8 cellular contexts compared by ENCODE assay signal in genomic region chr10:42782446-42783180, GRCh38.
DNase-seq lines count a peak whose midpoint lies in the region; ATAC-seq and TF ChIP-seq lines count a peak whose summit lies in the region.

A gene with protein sequence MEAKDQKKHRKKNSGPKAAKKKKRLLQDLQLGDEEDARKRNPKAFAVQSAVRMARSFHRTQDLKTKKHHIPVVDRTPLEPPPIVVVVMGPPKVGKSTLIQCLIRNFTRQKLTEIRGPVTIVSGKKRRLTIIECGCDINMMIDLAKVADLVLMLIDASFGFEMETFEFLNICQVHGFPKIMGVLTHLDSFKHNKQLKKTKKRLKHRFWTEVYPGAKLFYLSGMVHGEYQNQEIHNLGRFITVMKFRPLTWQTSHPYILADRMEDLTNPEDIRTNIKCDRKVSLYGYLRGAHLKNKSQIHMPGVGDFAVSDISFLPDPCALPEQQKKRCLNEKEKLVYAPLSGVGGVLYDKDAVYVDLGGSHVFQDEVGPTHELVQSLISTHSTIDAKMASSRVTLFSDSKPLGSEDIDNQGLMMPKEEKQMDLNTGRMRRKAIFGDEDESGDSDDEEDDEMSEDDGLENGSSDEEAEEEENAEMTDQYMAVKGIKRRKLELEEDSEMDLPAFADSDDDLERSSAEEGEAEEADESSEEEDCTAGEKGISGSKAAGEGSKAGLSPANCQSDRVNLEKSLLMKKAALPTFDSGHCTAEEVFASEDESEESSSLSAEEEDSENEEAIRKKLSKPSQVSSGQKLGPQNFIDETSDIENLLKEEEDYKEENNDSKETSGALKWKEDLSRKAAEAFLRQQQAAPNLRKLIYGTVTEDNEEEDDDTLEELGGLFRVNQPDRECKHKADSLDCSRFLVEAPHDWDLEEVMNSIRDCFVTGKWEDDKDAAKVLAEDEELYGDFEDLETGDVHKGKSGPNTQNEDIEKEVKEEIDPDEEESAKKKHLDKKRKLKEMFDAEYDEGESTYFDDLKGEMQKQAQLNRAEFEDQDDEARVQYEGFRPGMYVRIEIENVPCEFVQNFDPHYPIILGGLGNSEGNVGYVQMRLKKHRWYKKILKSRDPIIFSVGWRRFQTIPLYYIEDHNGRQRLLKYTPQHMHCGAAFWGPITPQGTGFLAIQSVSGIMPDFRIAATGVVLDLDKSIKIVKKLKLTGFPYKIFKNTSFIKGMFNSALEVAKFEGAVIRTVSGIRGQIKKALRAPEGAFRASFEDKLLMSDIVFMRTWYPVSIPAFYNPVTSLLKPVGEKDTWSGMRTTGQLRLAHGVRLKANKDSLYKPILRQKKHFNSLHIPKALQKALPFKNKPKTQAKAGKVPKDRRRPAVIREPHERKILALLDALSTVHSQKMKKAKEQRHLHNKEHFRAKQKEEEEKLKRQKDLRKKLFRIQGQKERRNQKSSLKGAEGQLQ (plus strand): TSS chr10:42782795. CDS start chr10:42784395, 1,600 bp downstream.

- H3K27ac Mint-ChIP-seq in activated naive CD4-positive, alpha-beta T cell treated with anti-CD3 and anti-CD28 coated beads, Interleukin-2, amount 50 U/mL, for 24 hours: peak within 1 kb of the TSS; percentile 97

- no peak for TF ChIP-seq CTCF in GM10266 (IDR thresholded peaks at IDR 0.05; ENCODE audit: control insufficient read depth, insufficient read depth, low read depth, missing control alignments)

- H3K36me3 Mint-ChIP-seq in activated naive CD4-positive, alpha-beta T cell treated with anti-CD3 and anti-CD28 coated beads, Interleukin-2, amount 50 U/mL, for 24 hours: peaks cover 4% of the 10 kb centered on the region

- ATAC-seq in HG02623 (IDR thresholded peaks at IDR 0.05; ENCODE audit: unreplicated experiment) (peak; percentile 94), SK-N-SH treated with all-trans-retinoic acid at 6 μM for 48 hours (peak; percentile 97)

- peaks cover 31% of the 10 kb centered on the region for H3K4me1 Mint-ChIP-seq in activated naive CD4-positive, alpha-beta T cell treated with anti-CD3 and anti-CD28 coated beads, Interleukin-2, amount 50 U/mL, for 24 hours

- H3K4me3 Mint-ChIP-seq in activated naive CD4-positive, alpha-beta T cell treated with anti-CD3 and anti-CD28 coated beads, Interleukin-2, amount 50 U/mL, for 24 hours: peak within 1 kb of the TSS; percentile 94

- no peaks in the 10 kb centered on the region for H3K9me3 Mint-ChIP-seq in activated naive CD4-positive, alpha-beta T cell treated with anti-CD3 and anti-CD28 coated beads, Interleukin-2, amount 50 U/mL, for 24 hours

- DNase-seq in GM10266 (ENCODE audit: extremely low spot score) (peak; percentile 81), NCI-H1092 treated with DMSO at 0.1 percent for 48 hours (lab: John Stamatoyannopoulos, UW) (peak; percentile 89), globus pallidus (ENCODE audit: low spot score) (peak; percentile 89), nucleus accumbens (lab: John Stamatoyannopoulos, UW) (peak in 55 of 56 donors; percentile 54 to 95 (median 88)), superior temporal gyrus (ENCODE audit: extremely low spot score) (peak; percentile 94)

- no peaks in the 10 kb centered on the region for H3K27me3 Mint-ChIP-seq in activated naive CD4-positive, alpha-beta T cell treated with anti-CD3 and anti-CD28 coated beads, Interleukin-2, amount 50 U/mL, for 24 hours

TF ChIP-seq in SK-N-SH treated with all-trans-retinoic acid at 6 μM for 48 hours, 23 proteins besides CTCF, POLR2A, EP300 and RAD21:
- no peak for TF ChIP-seq GLIS3 (CRISPR knock-in tag; IDR thresholded peaks at IDR 0.05)
- TF ChIP-seq, protein P1, sequence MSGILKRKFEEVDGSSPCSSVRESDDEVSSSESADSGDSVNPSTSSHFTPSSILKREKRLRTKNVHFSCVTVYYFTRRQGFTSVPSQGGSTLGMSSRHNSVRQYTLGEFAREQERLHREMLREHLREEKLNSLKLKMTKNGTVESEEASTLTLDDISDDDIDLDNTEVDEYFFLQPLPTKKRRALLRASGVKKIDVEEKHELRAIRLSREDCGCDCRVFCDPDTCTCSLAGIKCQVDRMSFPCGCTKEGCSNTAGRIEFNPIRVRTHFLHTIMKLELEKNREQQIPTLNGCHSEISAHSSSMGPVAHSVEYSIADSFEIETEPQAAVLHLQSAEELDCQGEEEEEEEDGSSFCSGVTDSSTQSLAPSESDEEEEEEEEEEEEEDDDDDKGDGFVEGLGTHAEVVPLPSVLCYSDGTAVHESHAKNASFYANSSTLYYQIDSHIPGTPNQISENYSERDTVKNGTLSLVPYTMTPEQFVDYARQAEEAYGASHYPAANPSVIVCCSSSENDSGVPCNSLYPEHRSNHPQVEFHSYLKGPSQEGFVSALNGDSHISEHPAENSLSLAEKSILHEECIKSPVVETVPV (CRISPR knock-in tag; IDR thresholded peaks at IDR 0.05): no peak
- TF ChIP-seq CSDC2 (CRISPR knock-in tag; IDR thresholded peaks at IDR 0.05): no peak
- 0 out of 2 replicates have a peak, but pooled peaks have one; percentile 55 for TF ChIP-seq ZFP3 (CRISPR knock-in tag; IDR thresholded peaks at IDR 0.05)
- TF ChIP-seq, protein P2, sequence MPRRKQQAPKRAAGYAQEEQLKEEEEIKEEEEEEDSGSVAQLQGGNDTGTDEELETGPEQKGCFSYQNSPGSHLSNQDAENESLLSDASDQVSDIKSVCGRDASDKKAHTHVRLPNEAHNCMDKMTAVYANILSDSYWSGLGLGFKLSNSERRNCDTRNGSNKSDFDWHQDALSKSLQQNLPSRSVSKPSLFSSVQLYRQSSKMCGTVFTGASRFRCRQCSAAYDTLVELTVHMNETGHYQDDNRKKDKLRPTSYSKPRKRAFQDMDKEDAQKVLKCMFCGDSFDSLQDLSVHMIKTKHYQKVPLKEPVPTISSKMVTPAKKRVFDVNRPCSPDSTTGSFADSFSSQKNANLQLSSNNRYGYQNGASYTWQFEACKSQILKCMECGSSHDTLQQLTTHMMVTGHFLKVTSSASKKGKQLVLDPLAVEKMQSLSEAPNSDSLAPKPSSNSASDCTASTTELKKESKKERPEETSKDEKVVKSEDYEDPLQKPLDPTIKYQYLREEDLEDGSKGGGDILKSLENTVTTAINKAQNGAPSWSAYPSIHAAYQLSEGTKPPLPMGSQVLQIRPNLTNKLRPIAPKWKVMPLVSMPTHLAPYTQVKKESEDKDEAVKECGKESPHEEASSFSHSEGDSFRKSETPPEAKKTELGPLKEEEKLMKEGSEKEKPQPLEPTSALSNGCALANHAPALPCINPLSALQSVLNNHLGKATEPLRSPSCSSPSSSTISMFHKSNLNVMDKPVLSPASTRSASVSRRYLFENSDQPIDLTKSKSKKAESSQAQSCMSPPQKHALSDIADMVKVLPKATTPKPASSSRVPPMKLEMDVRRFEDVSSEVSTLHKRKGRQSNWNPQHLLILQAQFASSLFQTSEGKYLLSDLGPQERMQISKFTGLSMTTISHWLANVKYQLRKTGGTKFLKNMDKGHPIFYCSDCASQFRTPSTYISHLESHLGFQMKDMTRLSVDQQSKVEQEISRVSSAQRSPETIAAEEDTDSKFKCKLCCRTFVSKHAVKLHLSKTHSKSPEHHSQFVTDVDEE (CRISPR knock-in tag; IDR thresholded peaks at IDR 0.05): 0 out of 2 replicates have a peak, but pooled peaks have one; percentile 16
- TF ChIP-seq ARNTL (CRISPR knock-in tag; IDR thresholded peaks at IDR 0.05; ENCODE audit: borderline replicate concordance, low read depth): no peak
- no peak for TF ChIP-seq ZNF8 (CRISPR knock-in tag; IDR thresholded peaks at IDR 0.05)
- TF ChIP-seq ZNF70 (CRISPR knock-in tag; IDR thresholded peaks at IDR 0.05): no peak
- TF ChIP-seq, protein P3, sequence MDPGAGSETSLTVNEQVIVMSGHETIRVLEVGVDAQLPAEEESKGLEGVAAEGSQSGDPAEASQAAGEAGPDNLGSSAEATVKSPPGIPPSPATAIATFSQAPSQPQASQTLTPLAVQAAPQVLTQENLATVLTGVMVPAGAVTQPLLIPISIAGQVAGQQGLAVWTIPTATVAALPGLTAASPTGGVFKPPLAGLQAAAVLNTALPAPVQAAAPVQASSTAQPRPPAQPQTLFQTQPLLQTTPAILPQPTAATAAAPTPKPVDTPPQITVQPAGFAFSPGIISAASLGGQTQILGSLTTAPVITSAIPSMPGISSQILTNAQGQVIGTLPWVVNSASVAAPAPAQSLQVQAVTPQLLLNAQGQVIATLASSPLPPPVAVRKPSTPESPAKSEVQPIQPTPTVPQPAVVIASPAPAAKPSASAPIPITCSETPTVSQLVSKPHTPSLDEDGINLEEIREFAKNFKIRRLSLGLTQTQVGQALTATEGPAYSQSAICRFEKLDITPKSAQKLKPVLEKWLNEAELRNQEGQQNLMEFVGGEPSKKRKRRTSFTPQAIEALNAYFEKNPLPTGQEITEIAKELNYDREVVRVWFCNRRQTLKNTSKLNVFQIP (CRISPR knock-in tag; IDR thresholded peaks at IDR 0.05; ENCODE audit: borderline replicate concordance, low read depth): no peak
- no peak for TF ChIP-seq BACH2 (CRISPR knock-in tag; IDR thresholded peaks at IDR 0.05; ENCODE audit: borderline replicate concordance)
- 0 out of 2 replicates have a peak, but pooled peaks have one; percentile 41 for TF ChIP-seq RARB (CRISPR knock-in tag; IDR thresholded peaks at IDR 0.05)
- TF ChIP-seq TCF4 (CRISPR knock-in tag; IDR thresholded peaks at IDR 0.05; ENCODE audit: borderline replicate concordance): no peak
- 0 out of 2 replicates have a peak, but pooled peaks have one; percentile 13 for TF ChIP-seq ZNF565 (CRISPR knock-in tag; conservative IDR thresholded peaks at IDR 0.05; ENCODE audit: low read depth)

Comparison
In these comparisons a context has a peak if more than half of its experiments do, and no peak if none do; other contexts are left out.
1. Peak in every context shown above with its lines: DNase-seq and ATAC-seq.